In genomic region chr9:128020692-128021091, GRCh38 we compare ENCODE assay signal across 12 cellular contexts. TPM values are rescaled to one million over a fixed set of nuclear protein-coding genes. Genes with fewer than 3 reads are reported as not detected.
DNase-seq lines count a peak whose midpoint lies in the region; ATAC-seq and TF ChIP-seq lines count a peak whose summit lies in the region.
"Had no signal": no experiment of that assay in that cellular context is flagged by ENCODE, and none has a peak within 500 bp of the region (broad histone marks: within the 10 kb centered on the region; RNA-seq: fewer than 3 reads in every experiment).

No MANE protein-coding gene starts in this region.

- ATAC-seq in RWPE2 (ENCODE audit: low read depth) (no peak), HG02571 (IDR thresholded peaks at IDR 0.05; ENCODE audit: unreplicated experiment) (no peak)
- ATAC-seq: gastroesophageal sphincter had no signal

- DNase-seq in AG09309 (ENCODE audit: low read depth) = no peak
- no peak for DNase-seq in GM12865 (ENCODE audit: low read depth)
- DNase-seq in RWPE2 (ENCODE audit: low spot score) = no peak
- no peak for DNase-seq in fibroblast of villous mesenchyme (ENCODE audit: low read depth)
- DNase-seq in NCI-H1694 treated with DMSO at 0.1 percent for 48 hours (lab: John Stamatoyannopoulos, UW) = no peak
- DNase-seq in SIG-M5 (lab: John Stamatoyannopoulos, UW) = no peak
- no peak for DNase-seq in ureter (ENCODE audit: low spot score)
- DNase-seq: cerebellar nuclear complex had no signal

- no peaks in the 10 kb centered on the region for H3K4me1 ChIP-seq in RWPE2 (ENCODE audit: insufficient read depth, poor library complexity, severe bottlenecking)
- H3K4me1 ChIP-seq: gastroesophageal sphincter, right atrium auricular region had no signal

- H3K4me3 ChIP-seq in AG09309 (ENCODE audit: control insufficient read depth, low read depth, low read length) (no peak overlapping the region), GM12865 (ENCODE audit: low read depth, low read length) (no peak overlapping the region), RWPE2 (ENCODE audit: severe bottlenecking) (no peak overlapping the region), fibroblast of villous mesenchyme (ENCODE audit: low read depth, low read length) (no peak overlapping the region)
- H3K4me3 ChIP-seq: gastroesophageal sphincter, lung, right atrium auricular region had no signal

- no peaks in the 10 kb centered on the region for H3K36me3 ChIP-seq in RWPE2 (ENCODE audit: low read depth)
- H3K36me3 ChIP-seq: gastroesophageal sphincter, right atrium auricular region had no signal

- H3K27me3 ChIP-seq in RWPE2 (ENCODE audit: insufficient read depth, poor library complexity, severe bottlenecking) = no peaks in the 10 kb centered on the region
- H3K27me3 ChIP-seq: gastroesophageal sphincter, right atrium auricular region had no signal

- no peaks in the 10 kb centered on the region for H3K9me3 ChIP-seq in RWPE2 (ENCODE audit: severe bottlenecking)
- H3K9me3 ChIP-seq: gastroesophageal sphincter, right atrium auricular region had no signal

- no peak overlapping the region for H3K27ac ChIP-seq in RWPE2 (ENCODE audit: poor library complexity, severe bottlenecking)
- H3K27ac ChIP-seq: gastroesophageal sphincter, right atrium auricular region had no signal

- TF ChIP-seq CTCF in AG09309 (IDR thresholded peaks at IDR 0.05; ENCODE audit: control insufficient read depth, insufficient read depth, low read depth, low read length, missing control alignments) (peak; percentile 13), GM12865 (IDR thresholded peaks at IDR 0.05; ENCODE audit: insufficient read depth, low read depth, low read length, missing control alignments) (peak; percentile 18), RWPE2 (IDR thresholded peaks at IDR 0.05; ENCODE audit: poor library complexity, severe bottlenecking) (peak; percentile 14), fibroblast of villous mesenchyme (IDR thresholded peaks at IDR 0.05; ENCODE audit: insufficient read depth, low read depth, low read length) (peak; percentile 35)

RNA-seq across cellular contexts. Expression of gene EEIG1, which starts 39.9 kb away (rescaled TPM):
- 15.5 and 16.4 TPM in 2 replicates for total RNA-seq in fibroblast of villous mesenchyme
- 99.6 TPM for total RNA-seq in ureter

RNA-seq across cellular contexts. Expression of gene NAIF1, which starts 46.4 kb away (rescaled TPM):
- total RNA-seq in fibroblast of villous mesenchyme (6.8 and 10.8 TPM in 2 replicates), ureter (6.9 TPM)

RNA-seq across cellular contexts. Expression of gene SLC25A25, which starts 47.3 kb away (rescaled TPM):
- total RNA-seq in fibroblast of villous mesenchyme = 36.1 and 47.5 TPM in 2 replicates
- 21.7 TPM for total RNA-seq in ureter
